20 cellular contexts compared by ENCODE assay signal in the genomic region with DNA sequence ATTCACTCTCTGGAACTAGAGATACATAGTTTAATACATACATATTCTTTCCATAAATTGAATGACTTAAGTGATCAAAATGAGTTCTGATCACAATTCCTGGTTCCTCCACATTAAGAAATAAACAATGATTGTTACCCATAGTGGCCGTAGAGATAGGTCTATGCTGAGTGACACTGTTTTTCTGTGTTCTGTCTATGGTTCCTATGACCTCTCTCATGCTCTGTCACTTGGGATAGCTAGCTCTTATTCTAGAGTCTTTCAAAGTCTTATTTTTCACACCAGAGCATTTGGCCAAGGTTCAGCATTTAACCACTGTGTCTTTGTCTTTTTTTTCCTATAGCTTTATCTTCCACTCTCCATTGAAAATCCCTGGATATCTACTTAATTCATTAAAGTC.
"Had no signal": no experiment of that assay in that cellular context is flagged by ENCODE, and none has a peak within 500 bp of the region (broad histone marks: within the 10 kb centered on the region; RNA-seq: fewer than 3 reads in every experiment).

No MANE protein-coding gene starts in this region.

- H3K27me3 ChIP-seq: hepatocyte, sigmoid colon, suprapubic skin, thyroid gland, vagina had no signal

- DNase-seq: cortex of kidney; dorsolateral prefrontal cortex; effector CD8-positive, alpha-beta T cell; foreskin melanocyte; head of caudate nucleus; kidney; left cardiac atrium; mammary epithelial cell; mucosa of descending colon; natural killer cell; posterior cingulate gyrus; sigmoid colon; stimulated activated CD4-positive, alpha-beta T cell treated with anti-CD3 and anti-CD28 coated beads, Interleukin-2, amount 100 ng/mL, for 24 hours; stimulated activated CD4-positive, alpha-beta T cell treated with anti-CD3 and anti-CD28 coated beads, Interleukin-4, amount 100 ng/mL, for 4 hours; stimulated activated naive CD4-positive, alpha-beta T cell treated with Interleukin-2 at 50 U/mL for 16 hours; thyroid gland had no signal

- H3K9me3 ChIP-seq: thyroid gland had no signal

- H3K4me3 ChIP-seq: dorsolateral prefrontal cortex, hepatocyte, mucosa of descending colon, sigmoid colon, skin epidermis, suprapubic skin, thyroid gland, vagina had no signal

- ATAC-seq: left cardiac atrium, mucosa of descending colon had no signal

- H3K4me1 ChIP-seq: sigmoid colon, suprapubic skin, thyroid gland, vagina had no signal

- H3K27ac ChIP-seq: dorsolateral prefrontal cortex, hepatocyte, sigmoid colon, skin epidermis, suprapubic skin, thyroid gland, vagina had no signal

- H3K36me3 ChIP-seq: sigmoid colon, suprapubic skin, thyroid gland, vagina had no signal
